ENCODE assay signal across 8 cellular contexts in the genomic region with DNA sequence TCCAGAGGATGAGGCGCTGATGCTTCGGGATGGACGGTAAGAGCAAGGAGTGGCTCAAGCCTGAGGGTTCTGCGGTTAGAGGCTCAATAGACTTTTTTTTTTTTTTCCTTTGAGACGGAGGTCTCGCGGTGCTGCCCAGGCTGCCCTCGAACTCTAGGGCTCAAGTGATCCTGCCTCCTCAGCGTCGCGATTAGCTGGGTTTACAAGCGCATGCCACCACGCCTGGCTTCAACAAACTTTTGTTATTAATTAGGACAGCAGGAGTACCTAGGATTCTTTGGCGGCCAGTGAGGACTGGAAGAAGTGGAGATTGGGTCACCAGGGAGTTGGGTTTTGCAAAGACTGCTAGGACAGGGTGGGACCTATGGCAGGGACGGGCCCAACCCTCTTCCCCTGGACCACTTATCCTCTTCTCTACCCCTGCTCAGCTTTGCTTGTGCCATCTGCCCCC. TPM values are rescaled to one million over a fixed set of nuclear protein-coding genes. Genes with fewer than 3 reads are reported as not detected.
A peak's percentile ranks its signal among the peaks of the same experiment; 100 is the strongest.
DNase-seq lines count a peak whose midpoint lies in the region; ATAC-seq, FAIRE-seq and TF ChIP-seq lines count a peak whose summit lies in the region.

No MANE protein-coding gene starts in this region.

- peak overlapping the region; percentile 75 for H3K4me3 ChIP-seq in A549
- H3K4me3 ChIP-seq in epithelial cell of proximal tubule (ENCODE audit: low read depth, low read length): peak overlapping the region; percentile 99
- H3K4me3 ChIP-seq in neural cell (ENCODE audit: low read length): peak overlapping the region; percentile 88

- no peaks in the 10 kb centered on the region for H4K20me1 ChIP-seq in neural cell (ENCODE audit: insufficient read depth)

- TF ChIP-seq CTCF in A549 (IDR thresholded peaks at IDR 0.05) (no peak), epithelial cell of proximal tubule (conservative IDR thresholded peaks at IDR 0.05; ENCODE audit: low read depth, low read length) (no peak), neural cell (IDR thresholded peaks at IDR 0.05; ENCODE audit: poor library complexity, severe bottlenecking) (no peak)

- H3F3A ChIP-seq in neural cell (ENCODE audit: insufficient read depth, low read length, poor library complexity, severe bottlenecking): peaks cover 3% of the 10 kb centered on the region

- no peak for FAIRE-seq in A549 (lab: Jason Lieb, UNC)

- CTCF ChIA-PET in A549 (lab: Yijun Ruan, JAX): interaction anchor here (0.6 to 3.1 kb wide), 5 partner anchors 10 to 170 kb away, joined by 3 to 10 read pairs (median 3); partner anchors contain the start of genes PSMD4 and TNFAIP8L2

- H2AFZ ChIP-seq in neural cell (ENCODE audit: low read depth, low read length): peak overlapping the region; percentile 90

- WGBS in A549 (ENCODE audit: missing lambda C conversion rate): 3% methylated on average over 15 of the region's 15 CpGs

- DNase-seq in A549 (ENCODE audit: low read depth in 1 of 2, low spot score in 1 of 2) (peak; percentile 36 to 39), SK-MEL-5 (ENCODE audit: low read depth, low spot score) (peak; percentile 63), epithelial cell of proximal tubule (ENCODE audit: low read depth) (no peak), NCI-H1048 (lab: John Stamatoyannopoulos, UW) (no peak)
- no peak for DNase-seq in stimulated activated CD4-positive, alpha-beta T cell treated with anti-CD3 and anti-CD28 coated beads, Interleukin-1b, Interleukin-23, amount 100 ng/mL, for 48 hours

- H3K9me3 ChIP-seq in A549 (no peaks in the 10 kb centered on the region), neural cell (ENCODE audit: low read length) (no peaks in the 10 kb centered on the region)

- peaks cover 20% of the 10 kb centered on the region for H3K79me2 ChIP-seq in neural cell (replicated peaks; ENCODE audit: insufficient read depth, low read length)

- H3K36me3 ChIP-seq in neural cell (ENCODE audit: insufficient read depth, low read length): no peaks in the 10 kb centered on the region

- H3K27ac ChIP-seq in A549 (peak overlapping the region; percentile 81 to 91), neural cell (ENCODE audit: low read length) (peak overlapping the region; percentile 89)

- TF ChIP-seq POLR2A in A549 (IDR thresholded peaks at IDR 0.05; ENCODE audit: low read length): no peak

- H3K9me2 ChIP-seq in neural cell (ENCODE audit: insufficient read depth, low read length): no peaks in the 10 kb centered on the region

- peak overlapping the region; percentile 83 for H3K9ac ChIP-seq in neural cell (ENCODE audit: low read length)

- TF ChIP-seq RAD21 in A549 (conservative IDR thresholded peaks at IDR 0.05 in 1 of 2, IDR thresholded peaks at IDR 0.05 in 1 of 2) (no peak), neural cell (conservative IDR thresholded peaks at IDR 0.05) (no peak)

- H3K4me2 ChIP-seq in A549 (peak overlapping the region; percentile 93), neural cell (ENCODE audit: low read length) (peak overlapping the region; percentile 76)

- no peaks in the 10 kb centered on the region for H3K27me3 ChIP-seq in neural cell (ENCODE audit: insufficient read depth, low read depth, low read length)

- in situ Hi-C loops in SK-MEL-5 (cut with HindIII; ENCODE audit: low pct_unique_long_range_greater_than_20kb, low sequenced_read_pairs): no loop called here

- peaks cover 14% of the 10 kb centered on the region; the same call in 2 of the 3 replicates for H3K4me1 ChIP-seq in A549

- ATAC-seq in A549 (peak; percentile 22 to 58; a peak in 5 of 6 replicates), GM19455 (IDR thresholded peaks at IDR 0.05; ENCODE audit: unreplicated experiment) (peak; percentile 7), HG03039 (IDR thresholded peaks at IDR 0.05; ENCODE audit: unreplicated experiment) (no peak)

- TF ChIP-seq EP300 in A549 (IDR thresholded peaks at IDR 0.05) (no peak), neural cell (conservative IDR thresholded peaks at IDR 0.05; ENCODE audit: poor library complexity, severe bottlenecking) (no peak)

- POLR2A ChIA-PET in A549 (lab: Yijun Ruan, JAX): interaction anchor here (2.1 kb wide), 1 partner anchor 23 kb away, joined by 12 read pairs; the partner anchor contains the start of gene VPS72

TF ChIP-seq in A549, 52 proteins besides CTCF, POLR2A, EP300 and RAD21 (continues in another document):
- TF ChIP-seq ZSCAN20 (CRISPR knock-in tag; IDR thresholded peaks at IDR 0.05): no peak
- TF ChIP-seq ZNF302 (CRISPR knock-in tag; IDR thresholded peaks at IDR 0.05): no peak

TF ChIP-seq in neural cell, 6 proteins besides CTCF, POLR2A, EP300 and RAD21 (continues in another document):
- no peak for TF ChIP-seq EZH2 (IDR thresholded peaks at IDR 0.05; ENCODE audit: borderline replicate concordance, insufficient read depth, low read length, poor library complexity, severe bottlenecking)
- TF ChIP-seq SMC3 (conservative IDR thresholded peaks at IDR 0.05; ENCODE audit: poor library complexity): no peak
- no peak for TF ChIP-seq MXI1 (conservative IDR thresholded peaks at IDR 0.05; ENCODE audit: poor library complexity, severe bottlenecking)
- TF ChIP-seq POLR2AphosphoS5 (IDR thresholded peaks at IDR 0.05): no peak

RNA-seq across cellular contexts. Expression of gene SCNM1, which starts 0.6 kb away (rescaled TPM):
- polyA plus RNA-seq in A549 (2011; rRNA removed) (27.9 and 29.3 TPM in 2 replicates), A549 (2017; fragmentation: RNase III; extraction: RNeasy Plus Mini Kit Qiagen cat#74134 plus additional on column Dnase treatment) (29.5 to 31.7 TPM (median 30.9 TPM) in 3 replicates), neural cell (91.1 and 106 TPM in 2 replicates)
- polyA plus RNA-seq in A549 (2012; cell fraction: cytosol; rRNA removed): 17.9 and 21.8 TPM in 2 replicates
- 22.0 and 28.1 TPM in 2 replicates for polyA plus RNA-seq in A549 (2012; cell fraction: nucleus; rRNA removed)
- 20.5 and 22.6 TPM in 2 replicates for polyA minus RNA-seq in A549 (2011; rRNA and poly(A)+ RNA removed)
- total RNA-seq in SK-MEL-5 (2014; rRNA removed; shearing (Covaris generic)): 90.9 and 110 TPM in 2 replicates
- polyA plus RNA-seq in SK-MEL-5 (2015; cell fraction: cytosol; rRNA removed): 43.2 and 49.2 TPM in 2 replicates
- polyA plus RNA-seq in SK-MEL-5 (2015; cell fraction: nucleus; rRNA removed): 91.2 and 121 TPM in 2 replicates
- 44.9 and 47.8 TPM in 2 replicates for total RNA-seq in epithelial cell of proximal tubule
- polyA minus RNA-seq in neural cell: 26.3 and 27.7 TPM in 2 replicates

RNA-seq across cellular contexts. Expression of gene LYSMD1, which starts 0.8 kb away (rescaled TPM):
- polyA plus RNA-seq in A549 (2011; rRNA removed): 10.5 and 11.6 TPM in 2 replicates
- polyA plus RNA-seq in A549 (2012; cell fraction: cytosol; rRNA removed): 3.4 and 3.5 TPM in 2 replicates
- polyA plus RNA-seq in A549 (2012; cell fraction: nucleus; rRNA removed): 2.5 and 3.9 TPM in 2 replicates
- 7.0 to 7.3 TPM (median 7.3 TPM) in 3 replicates for polyA plus RNA-seq in A549 (2017; fragmentation: RNase III; extraction: RNeasy Plus Mini Kit Qiagen cat#74134 plus additional on column Dnase treatment)
- 9.3 and 12.4 TPM in 2 replicates for polyA minus RNA-seq in A549 (2011; rRNA and poly(A)+ RNA removed)
- 17.7 and 22.1 TPM in 2 replicates for total RNA-seq in SK-MEL-5 (2014; rRNA removed; shearing (Covaris generic))
- 6.7 and 9.0 TPM in 2 replicates for polyA plus RNA-seq in SK-MEL-5 (2015; cell fraction: cytosol; rRNA removed)
- polyA plus RNA-seq in SK-MEL-5 (2015; cell fraction: nucleus; rRNA removed): 11.7 and 12.6 TPM in 2 replicates
- 4.5 and 7.2 TPM in 2 replicates for total RNA-seq in epithelial cell of proximal tubule
- 13.3 and 16.0 TPM in 2 replicates for polyA plus RNA-seq in neural cell
- polyA minus RNA-seq in neural cell: 33.6 and 34.4 TPM in 2 replicates

RNA-seq across cellular contexts. Expression of gene TMOD4, which starts 9.2 kb away (rescaled TPM):
- polyA plus RNA-seq in A549 (2011; rRNA removed): 0.30 TPM in 1 of 2 replicates, not detected in the other
- 0.38 TPM in 2 replicates for polyA plus RNA-seq in A549 (2012; cell fraction: cytosol; rRNA removed)
- 0.42 TPM in 1 of 2 replicates, not detected in the other for polyA plus RNA-seq in A549 (2012; cell fraction: nucleus; rRNA removed)
- polyA plus RNA-seq in A549 (2017; fragmentation: RNase III; extraction: RNeasy Plus Mini Kit Qiagen cat#74134 plus additional on column Dnase treatment): 0.29 to 0.49 TPM in 2 of 3 replicates, not detected in the other
- 0.50 TPM in 1 of 2 replicates, not detected in the other for polyA minus RNA-seq in A549 (2011; rRNA and poly(A)+ RNA removed)
- total RNA-seq in SK-MEL-5 (2014; rRNA removed; shearing (Covaris generic)): 0.80 and 1.2 TPM in 2 replicates
- polyA plus RNA-seq in SK-MEL-5 (2015; cell fraction: cytosol; rRNA removed): 0.75 TPM in 1 of 2 replicates, not detected in the other
- not detected in 2 replicates for polyA plus RNA-seq in SK-MEL-5 (2015; cell fraction: nucleus; rRNA removed)
- total RNA-seq in epithelial cell of proximal tubule: 0.46 TPM in 1 of 2 replicates, not detected in the other
- polyA plus RNA-seq in neural cell: not detected in 2 replicates
- polyA minus RNA-seq in neural cell: not detected in 2 replicates

RNA-seq across cellular contexts. Expression of gene TNFAIP8L2, which starts 10.1 kb away (rescaled TPM):
- polyA plus RNA-seq in A549 (2011; rRNA removed) (not detected in 2 replicates), A549 (2017; fragmentation: RNase III; extraction: RNeasy Plus Mini Kit Qiagen cat#74134 plus additional on column Dnase treatment) (not detected in 3 replicates), neural cell (not detected in 2 replicates)
- polyA plus RNA-seq in A549 (2012; cell fraction: cytosol; rRNA removed): not detected in 2 replicates
- not detected in 2 replicates for polyA plus RNA-seq in A549 (2012; cell fraction: nucleus; rRNA removed)
- polyA minus RNA-seq in A549 (2011; rRNA and poly(A)+ RNA removed): not detected in 2 replicates
- not detected in 2 replicates for total RNA-seq in SK-MEL-5 (2014; rRNA removed; shearing (Covaris generic))
- not detected in 2 replicates for polyA plus RNA-seq in SK-MEL-5 (2015; cell fraction: cytosol; rRNA removed)
- not detected in 2 replicates for polyA plus RNA-seq in SK-MEL-5 (2015; cell fraction: nucleus; rRNA removed)
- total RNA-seq in epithelial cell of proximal tubule: not detected in 2 replicates
- polyA minus RNA-seq in neural cell: not detected in 2 replicates

RNA-seq across cellular contexts. Expression of gene SEMA6C, which starts 20.1 kb away (rescaled TPM):
- polyA plus RNA-seq in A549 (2011; rRNA removed) (1.3 and 1.7 TPM in 2 replicates), A549 (2017; fragmentation: RNase III; extraction: RNeasy Plus Mini Kit Qiagen cat#74134 plus additional on column Dnase treatment) (1.5 to 2.5 TPM (median 1.6 TPM) in 3 replicates), neural cell (32.5 and 39.3 TPM in 2 replicates)
- 1.4 and 2.0 TPM in 2 replicates for polyA plus RNA-seq in A549 (2012; cell fraction: cytosol; rRNA removed)
- polyA plus RNA-seq in A549 (2012; cell fraction: nucleus; rRNA removed): 14.6 and 19.5 TPM in 2 replicates
- polyA minus RNA-seq in A549 (2011; rRNA and poly(A)+ RNA removed): 1.1 and 2.9 TPM in 2 replicates
- 0.53 and 1.1 TPM in 2 replicates for total RNA-seq in SK-MEL-5 (2014; rRNA removed; shearing (Covaris generic))
- polyA plus RNA-seq in SK-MEL-5 (2015; cell fraction: cytosol; rRNA removed): 5.7 and 6.1 TPM in 2 replicates
- 18.0 and 24.1 TPM in 2 replicates for polyA plus RNA-seq in SK-MEL-5 (2015; cell fraction: nucleus; rRNA removed)
- 2.2 and 6.0 TPM in 2 replicates for total RNA-seq in epithelial cell of proximal tubule
- polyA minus RNA-seq in neural cell: 38.7 and 40.2 TPM in 2 replicates

Comparison
In these comparisons a context has a peak if more than half of its experiments do, and no peak if none do; other contexts are left out.
1. DNase-seq: peak in A549 (2 of 2) and SK-MEL-5 (single experiment); none in epithelial cell of proximal tubule (single experiment), stimulated activated CD4-positive, alpha-beta T cell treated with anti-CD3 and anti-CD28 coated beads, Interleukin-1b, Interleukin-23, amount 100 ng/mL, for 48 hours (single experiment) and NCI-H1048 (single experiment).
2. Peak in every context shown above with its lines, with median percentiles within 50 percentile points of each other: H3K4me3 ChIP-seq.